In the genomic region with DNA sequence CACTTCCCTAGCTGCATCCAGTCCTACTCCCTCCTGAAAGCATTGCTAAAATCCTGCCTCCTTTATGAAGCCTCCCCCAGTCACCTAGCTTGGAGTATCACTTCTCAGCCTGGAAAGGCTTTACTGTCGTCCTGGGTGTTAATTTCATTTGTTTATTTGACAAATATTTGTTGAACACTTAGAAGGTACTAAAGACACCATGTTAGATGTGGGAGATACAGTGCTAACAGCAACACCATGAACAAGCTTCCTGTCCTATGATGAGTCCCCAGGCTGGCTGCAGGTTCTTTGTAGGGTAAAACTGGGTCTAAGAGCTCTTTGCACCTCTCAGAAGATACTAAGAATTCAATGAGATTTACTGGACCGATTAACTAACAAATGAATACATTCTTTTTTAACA, we compare ENCODE assay signal across 8 cellular contexts.
DNase-seq lines count a peak whose midpoint lies in the region; ATAC-seq and TF ChIP-seq lines count a peak whose summit lies in the region.

No MANE protein-coding gene starts in this region.

- no peak for TF ChIP-seq POLR2A in uterus (IDR thresholded peaks at IDR 0.05)
- no peak for TF ChIP-seq POLR2A in ovary (IDR thresholded peaks at IDR 0.05)

- H3K36me3 ChIP-seq in left ventricle myocardium inferior (no peaks in the 10 kb centered on the region), Panc1 (ENCODE audit: control insufficient read depth, insufficient read depth, low read length) (no peaks in the 10 kb centered on the region), lower lobe of right lung (no peaks in the 10 kb centered on the region), uterus (no peaks in the 10 kb centered on the region), ovary (no peaks in the 10 kb centered on the region)

- intact Hi-C loops in left ventricle myocardium inferior (cut with micrococcal nuclease) = no loop called here
- intact Hi-C loops in left cardiac atrium (cut with DNase I) = no loop called here
- intact Hi-C loops in Panc1 (cut with micrococcal nuclease; ENCODE audit: unreplicated experiment) = no loop called here
- intact Hi-C loops in lower lobe of right lung (cut with DNase I) = no loop called here
- intact Hi-C loops in uterus (cut with DNase I; ENCODE audit: low total_unique reads) = loop anchor here (10.0 kb wide), 1 partner anchor 174 kb away; no protein-coding TSS in a partner anchor
- intact Hi-C loops in ovary (cut with DNase I) = no loop called here

- TF ChIP-seq CTCF in left ventricle myocardium inferior (IDR thresholded peaks at IDR 0.05; ENCODE audit: borderline replicate concordance) (no peak), Panc1 (IDR thresholded peaks at IDR 0.05) (no peak), lower lobe of right lung (IDR thresholded peaks at IDR 0.05) (no peak), uterus (IDR thresholded peaks at IDR 0.05) (no peak), ovary (IDR thresholded peaks at IDR 0.05) (no peak)

- no peaks in the 10 kb centered on the region for H3K27me3 ChIP-seq in left ventricle myocardium inferior (ENCODE audit: low read depth)
- H3K27me3 ChIP-seq in Panc1 (ENCODE audit: control insufficient read depth, insufficient read depth, low read length) = no peaks in the 10 kb centered on the region
- no peaks in the 10 kb centered on the region for H3K27me3 ChIP-seq in lower lobe of right lung (ENCODE audit: low read depth)
- no peaks in the 10 kb centered on the region for H3K27me3 ChIP-seq in uterus
- no peaks in the 10 kb centered on the region for H3K27me3 ChIP-seq in ovary

- H3K4me3 ChIP-seq in left ventricle myocardium inferior (no peak overlapping the region), Panc1 (ENCODE audit: low read depth in 2 of 2, low read length in 2 of 2) (no peak overlapping the region), lower lobe of right lung (no peak overlapping the region), uterus (no peak overlapping the region), ovary (no peak overlapping the region)

- ATAC-seq in left cardiac atrium (no peak), Panc1 (0 out of 2 replicates have a peak, but pooled peaks have one; percentile 5), lower lobe of right lung (peak; percentile 28 to 62)

- CTCF ChIA-PET in Panc1 (lab: Charles Lee) = no interaction called here

- WGBS in ovary, 3 donors = 30 to 55% (median 33%) methylated on average over 2 of the region's 2 CpGs

- in situ Hi-C loops in Panc1 (cut with HindIII; ENCODE audit: low pct_unique_long_range_greater_than_20kb, low sequenced_read_pairs) = no loop called here

- no TSS peak for BruUV-seq in Panc1 (replicated peaks; lab: Mats Ljungman, UMichigan)

- H3K4me1 ChIP-seq in left ventricle myocardium inferior = peaks cover 71% of the 10 kb centered on the region
- H3K4me1 ChIP-seq in Panc1 (ENCODE audit: control insufficient read depth, insufficient read depth, low read length) = no peaks in the 10 kb centered on the region
- H3K4me1 ChIP-seq in lower lobe of right lung = peaks cover 93% of the 10 kb centered on the region
- peaks cover 0 to 3% of the 10 kb centered on the region in 2 donors for H3K4me1 ChIP-seq in uterus
- peaks cover 3% of the 10 kb centered on the region for H3K4me1 ChIP-seq in ovary (ENCODE audit: insufficient read depth)

- H3K9me3 ChIP-seq in left ventricle myocardium inferior (replicated peaks) = no peaks in the 10 kb centered on the region
- H3K9me3 ChIP-seq in Panc1 (ENCODE audit: control insufficient read depth, insufficient read depth, low read depth, low read length) = no peaks in the 10 kb centered on the region
- H3K9me3 ChIP-seq in lower lobe of right lung = no peaks in the 10 kb centered on the region
- H3K9me3 ChIP-seq in uterus = no peaks in the 10 kb centered on the region
- no peaks in the 10 kb centered on the region for H3K9me3 ChIP-seq in ovary

- H3K27ac ChIP-seq in left ventricle myocardium inferior (replicated peaks) (peak overlapping the region; percentile 77), Panc1 (ENCODE audit: low read length) (no peak overlapping the region), lower lobe of right lung (peak overlapping the region; percentile 84), uterus (peak overlapping the region; percentile 59 to 74), ovary (no peak overlapping the region)

- DNase-seq in left ventricle myocardium inferior (no peak), left cardiac atrium (no peak), Panc1 (ENCODE audit: low read depth, low spot score) (no peak), lower lobe of right lung (no peak), uterus (no peak), iPS-NIHi7 (ENCODE audit: extremely low spot score) (no peak), ovary (no peak), NCI-H187 (lab: John Stamatoyannopoulos, UW) (no peak)

- TF ChIP-seq EP300 in ovary (IDR thresholded peaks at IDR 0.05) = no peak

- POLR2A ChIA-PET in Panc1 (lab: Charles Lee) = no interaction called here

Comparison
In these comparisons a context has a peak if more than half of its experiments do, and no peak if none do; other contexts are left out.
1. H3K27ac ChIP-seq: peak in left ventricle myocardium inferior (single experiment), lower lobe of right lung (single experiment) and uterus (2 of 2); none in Panc1 (single experiment) and ovary (0 of 2).
2. ATAC-seq: peak in Panc1 (single experiment) and lower lobe of right lung (2 of 2); none in left cardiac atrium (0 of 2).